In the genomic region with DNA sequence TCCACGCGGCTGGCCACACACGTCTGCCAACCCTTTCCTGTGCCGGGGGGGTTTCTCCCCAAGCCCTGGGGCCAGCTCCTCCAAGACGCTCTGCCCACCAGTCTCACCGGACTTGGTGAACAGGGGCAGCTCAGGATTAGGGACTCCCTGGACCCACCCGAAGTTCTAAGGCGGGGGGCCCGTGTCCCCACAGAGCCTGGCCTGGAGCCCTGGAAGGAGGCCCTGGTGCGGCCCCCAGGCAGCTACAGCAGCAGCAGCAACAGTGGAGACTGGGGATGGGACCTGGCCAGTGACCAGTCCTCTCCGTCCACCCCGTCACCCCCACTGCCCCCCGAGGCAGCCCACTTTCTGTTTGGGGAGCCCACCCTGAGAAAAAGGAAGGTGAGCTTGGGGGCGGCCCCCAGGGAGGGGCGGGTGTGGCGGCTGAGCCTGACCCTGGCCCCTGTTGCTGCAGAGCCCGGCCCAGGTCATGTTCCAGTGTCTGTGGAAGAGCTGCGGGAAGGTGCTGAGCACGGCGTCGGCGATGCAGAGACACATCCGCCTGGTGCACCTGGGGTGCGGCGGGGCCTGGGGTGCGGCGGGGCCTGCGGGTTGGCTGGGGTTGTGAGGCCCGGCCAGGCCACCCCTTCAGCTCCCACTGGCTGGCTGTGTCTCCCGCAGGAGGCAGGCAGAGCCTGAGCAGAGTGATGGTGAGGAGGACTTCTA, we compare ENCODE assay signal across 6 cellular contexts. TPM values are rescaled to one million over a fixed set of nuclear protein-coding genes. Genes with fewer than 3 reads are reported as not detected.
DNase-seq lines count a peak whose midpoint lies in the region; ATAC-seq, FAIRE-seq and TF ChIP-seq lines count a peak whose summit lies in the region.

No MANE protein-coding gene starts in this region.

- no peak overlapping the region for H3K27ac Mint-ChIP-seq in chondrocyte (ENCODE audit: unreplicated experiment)

- DNase-seq in H7 (peak; percentile 66), chondrocyte (ENCODE audit: low spot score) (peak; percentile 89), pancreas (peak in 4 of 6 donors; percentile 44 to 84 (median 56)), germinal center (ENCODE audit: low spot score) (no peak), C1 segment of cervical spinal cord (lab: John Stamatoyannopoulos, UW) (no peak), NCI-H526 (lab: John Stamatoyannopoulos, UW) (no peak)

- TF ChIP-seq CTCF in chondrocyte (IDR thresholded peaks at IDR 0.05) (no peak), pancreas (IDR thresholded peaks at IDR 0.05) (no peak)

- no peaks in the 10 kb centered on the region for H3K9me3 Mint-ChIP-seq in chondrocyte (ENCODE audit: low read depth)

- no peaks in the 10 kb centered on the region for H3K9me3 ChIP-seq in pancreas

- ATAC-seq in pancreas = no peak

- H3K27me3 Mint-ChIP-seq in chondrocyte (ENCODE audit: low read depth) = no peaks in the 10 kb centered on the region

- no peaks in the 10 kb centered on the region for H3K4me1 Mint-ChIP-seq in chondrocyte (ENCODE audit: low read depth)

- H3K36me3 Mint-ChIP-seq in chondrocyte (ENCODE audit: low read depth) = peaks cover 3% of the 10 kb centered on the region

- H3K4me1 ChIP-seq in pancreas = peaks cover 15 to 27% (median 15%) of the 10 kb centered on the region in 3 donors

- H3K27ac ChIP-seq in pancreas = peak overlapping the region; percentile 49 to 95 (median 90)

- peaks cover 1% of the 10 kb centered on the region; the same call in 1 of the 2 replicates for H3K36me3 ChIP-seq in H7 (replicated peaks; ENCODE audit: control insufficient read depth, insufficient read depth, low read length)
- H3K36me3 ChIP-seq in pancreas = peaks cover 0 to 11% (median 6%) of the 10 kb centered on the region in 3 donors

- 0 out of 2 replicates have a peak, but pooled peaks cover 2% of the 10 kb centered on the region for H3K27me3 ChIP-seq in H7 (ENCODE audit: control insufficient read depth, insufficient read depth, low read length)
- H3K27me3 ChIP-seq in pancreas = no peaks in the 10 kb centered on the region

- H3K4me3 ChIP-seq in H7 (ENCODE audit: insufficient read depth, low read depth, low read length) (no peak overlapping the region), pancreas (peak overlapping the region in 2 of 4 donors; percentile 55 to 58)

- intact Hi-C loops in pancreas (cut with DNase I) = no loop called here

- 72 to 77% methylated on average over 29 to 30 of the region's 30 CpGs for WGBS in pancreas, 2 donors

- peak overlapping the region; percentile 69 for H3K4me3 Mint-ChIP-seq in chondrocyte (ENCODE audit: unreplicated experiment)

- FAIRE-seq in pancreas (lab: Jason Lieb, UNC) = no peak

RNA-seq across cellular contexts. Expression of a gene that starts 2.3 kb away (rescaled TPM):
- total RNA-seq in H7 (2014; rRNA removed; shearing (Covaris generic)) = 38.3 and 62.2 TPM in 2 replicates
- total RNA-seq in chondrocyte = 90.7 to 105 TPM (median 101 TPM) in 3 replicates
- 10 to 100 TPM; 25.8 to 44.2 (median 30.6) TPM for total RNA-seq in pancreas
- polyA plus RNA-seq in pancreas = 10 to 100 TPM; 63.2 to 67.1 TPM

RNA-seq across cellular contexts. Expression of a gene that starts 5.4 kb away (rescaled TPM):
- 7.7 and 10.5 TPM in 2 replicates for total RNA-seq in H7 (2014; rRNA removed; shearing (Covaris generic))
- 6.8 to 9.7 TPM (median 7.1 TPM) in 3 replicates for total RNA-seq in chondrocyte
- total RNA-seq in pancreas = 1 to 10 TPM; 2.6 to 6.0 (median 3.1) TPM
- polyA plus RNA-seq in pancreas = 10 to 100 TPM; 44.6 to 46.6 TPM

RNA-seq across cellular contexts. Expression of a gene that starts 34.0 kb away (rescaled TPM):
- 32.6 and 52.0 TPM in 2 replicates for total RNA-seq in H7 (2014; rRNA removed; shearing (Covaris generic))
- total RNA-seq in chondrocyte (19.2 to 25.6 TPM (median 20.6 TPM) in 3 replicates), pancreas (10 to 100 TPM in 4 of 6 donors, 1 to 10 TPM in 2; 9.3 to 15.8 (median 11.1) TPM)
- 10 to 100 TPM; 42.6 to 61.6 TPM for polyA plus RNA-seq in pancreas

RNA-seq across cellular contexts. Expression of a gene that starts 34.1 kb away (rescaled TPM):
- 24.2 and 26.2 TPM in 2 replicates for total RNA-seq in H7 (2014; rRNA removed; shearing (Covaris generic))
- total RNA-seq in chondrocyte (37.8 to 47.4 TPM (median 39.8 TPM) in 3 replicates), pancreas (10 to 100 TPM; 13.9 to 27.0 (median 18.9) TPM)
- polyA plus RNA-seq in pancreas = 10 to 100 TPM; 45.1 to 47.7 TPM

RNA-seq across cellular contexts. Expression of a gene that starts 45.4 kb away (rescaled TPM):
- not detected in 2 replicates for total RNA-seq in H7 (2014; rRNA removed; shearing (Covaris generic))
- total RNA-seq in chondrocyte (0.79 to 0.99 TPM in 2 of 3 replicates, not detected in the other), pancreas (1 to 10 TPM in 4 of 6 donors, under 1 TPM in 2; 0.31 to 2.7 (median 1.7) TPM)
- 10 to 100 TPM; 14.0 to 31.0 TPM for polyA plus RNA-seq in pancreas

Comparison
In these comparisons a context has a peak if more than half of its experiments do, and no peak if none do; other contexts are left out.
1. DNase-seq: peak in H7 (single experiment), chondrocyte (single experiment) and pancreas (4 of 6); none in germinal center (single experiment), C1 segment of cervical spinal cord (0 of 14) and NCI-H526 (0 of 2).